ENCODE assay signal across 8 cellular contexts in genomic region chr19:1258707-1259205, GRCh38. TPM values are rescaled to one million over a fixed set of nuclear protein-coding genes. Genes with fewer than 3 reads are reported as not detected.
DNase-seq lines count a peak whose midpoint lies in the region; ATAC-seq, FAIRE-seq and TF ChIP-seq lines count a peak whose summit lies in the region.

No MANE protein-coding gene starts in this region.

- no peak for DNase-seq in H9
- no peak for DNase-seq in RWPE2 (ENCODE audit: low spot score)
- DNase-seq in esophagus muscularis mucosa (ENCODE audit: extremely low spot score): no peak
- DNase-seq in small intestine: no peak
- no peak for DNase-seq in germinal center (ENCODE audit: low spot score)
- DNase-seq in activated CD4-positive, CD25-positive, alpha-beta regulatory T cell (lab: John Stamatoyannopoulos, UW): no peak

- no CpG with 5 or more reads among the region's 15 CpGs for WGBS in H9 (ENCODE audit: extremely low coverage, insufficient read length, low lambda C conversion rate)
- 28% methylated on average over 15 of the region's 15 CpGs for WGBS in esophagus muscularis mucosa
- WGBS in small intestine, 3 donors: 13 to 21% (median 17%) methylated on average over 15 of the region's 15 CpGs

- no peak overlapping the region for H2AK5ac ChIP-seq in H9 (ENCODE audit: insufficient read length, low read length)

- no peak overlapping the region for H2BK120ac ChIP-seq in H9 (ENCODE audit: low read depth, low read length, poor library complexity, severe bottlenecking)

- H3K27me3 Mint-ChIP-seq in H9 (ENCODE audit: low read depth): no peaks in the 10 kb centered on the region; the same call in 1 of the 2 replicates

- peak overlapping the region in 1 of 2 experiments; percentile 34; a peak in 3 of 5 replicates for H3K4me3 Mint-ChIP-seq in H9

- intact Hi-C loops in esophagus muscularis mucosa (cut with DNase I): no loop called here

- peaks cover 18 to 49% (median 42%) of the 10 kb centered on the region in 3 experiments for H3K36me3 Mint-ChIP-seq in H9 (ENCODE audit: insufficient read depth in 1 of 3, low read depth in 3 of 3)

- no peak overlapping the region for H3K23ac ChIP-seq in H9 (ENCODE audit: insufficient read length, low read depth, low read length)

- H2AFZ ChIP-seq in H9 (ENCODE audit: low read length): no peak overlapping the region

- H3K4ac ChIP-seq in H9 (ENCODE audit: low read depth, low read length): no peak overlapping the region

- H4K8ac ChIP-seq in H9 (replicated peaks; ENCODE audit: insufficient read length, low read depth, low read length): no peak overlapping the region

- H2BK15ac ChIP-seq in H9 (ENCODE audit: low read depth, low read length): no peak overlapping the region

- no peaks in the 10 kb centered on the region for H4K20me1 ChIP-seq in H9 (ENCODE audit: control insufficient read depth, insufficient read depth, insufficient read length)

- no peak overlapping the region for H3K18ac ChIP-seq in H9 (ENCODE audit: insufficient read length, low read depth, low read length)

- H3K4me1 ChIP-seq in H9 (ENCODE audit: insufficient read depth, low read length) (no peaks in the 10 kb centered on the region), RWPE2 (ENCODE audit: insufficient read depth, poor library complexity, severe bottlenecking) (peaks cover 38% of the 10 kb centered on the region), esophagus muscularis mucosa (peaks cover 87 to 95% (median 92%) of the 10 kb centered on the region in 4 donors), small intestine (ENCODE audit: control insufficient read depth in 2 of 2, insufficient read depth in 1 of 2, low read depth in 1 of 2, low read length in 1 of 2) (peaks cover 8 to 23% of the 10 kb centered on the region in 2 donors)

- H3K9me3 ChIP-seq in H9 (ENCODE audit: control insufficient read depth, low read depth, low read length): no peaks in the 10 kb centered on the region
- H3K9me3 ChIP-seq in RWPE2 (ENCODE audit: severe bottlenecking): no peaks in the 10 kb centered on the region
- no peaks in the 10 kb centered on the region for H3K9me3 ChIP-seq in esophagus muscularis mucosa
- H3K9me3 ChIP-seq in small intestine (ENCODE audit: control insufficient read depth, low read depth): no peaks in the 10 kb centered on the region

- no peak for FAIRE-seq in small intestine (lab: Jason Lieb, UNC)

- H2BK20ac ChIP-seq in H9 (ENCODE audit: low read depth, low read length, poor library complexity, severe bottlenecking): no peak overlapping the region

- peaks cover 42 to 56% of the 10 kb centered on the region in 2 experiments for H3K4me1 Mint-ChIP-seq in H9

- H3K9ac ChIP-seq in H9 (ENCODE audit: extremely low read depth, insufficient read length, low read length): no peak overlapping the region

- peaks cover 18% of the 10 kb centered on the region for H3K23me2 ChIP-seq in H9 (ENCODE audit: insufficient read length, low read depth, low read length, poor library complexity, severe bottlenecking)

- H3K4me2 ChIP-seq in H9 (ENCODE audit: insufficient read depth, insufficient read length, low read length): no peak overlapping the region

- no peak overlapping the region for H3K4me3 ChIP-seq in RWPE2 (ENCODE audit: severe bottlenecking)
- H3K4me3 ChIP-seq in esophagus muscularis mucosa: peak overlapping the region; percentile 24 to 44 (median 31)
- H3K4me3 ChIP-seq in small intestine (ENCODE audit: low read depth in 1 of 2, low read length in 2 of 2): peak overlapping the region in 1 of 2 donors; percentile 22

- H3K9me3 Mint-ChIP-seq in H9: no peaks in the 10 kb centered on the region; a peak in 2 of 5 replicates

- H3K14ac ChIP-seq in H9 (ENCODE audit: insufficient read depth, low read length): no peak overlapping the region

- H3K27ac ChIP-seq in H9 (ENCODE audit: insufficient read length, low read depth, low read length) (no peak overlapping the region), RWPE2 (ENCODE audit: poor library complexity, severe bottlenecking) (peak overlapping the region; percentile 97), esophagus muscularis mucosa (replicated peaks in 1 of 4) (peak overlapping the region; percentile 99 to 100 (median 100)), small intestine (ENCODE audit: low read depth in 1 of 2, low read length in 1 of 2) (peak overlapping the region; percentile 97 to 99)

- H3K79me1 ChIP-seq in H9 (ENCODE audit: insufficient read depth, low read depth, low read length, poor library complexity, severe bottlenecking): no peaks in the 10 kb centered on the region

- ATAC-seq in RWPE2 (ENCODE audit: low read depth): no peak
- no peak for ATAC-seq in GM19395 (IDR thresholded peaks at IDR 0.05; ENCODE audit: unreplicated experiment)
- ATAC-seq in HG03280 (IDR thresholded peaks at IDR 0.05; ENCODE audit: unreplicated experiment): no peak

- no peak overlapping the region for H4K91ac ChIP-seq in H9 (ENCODE audit: insufficient read length, low read depth, low read length)

- H3K56ac ChIP-seq in H9 (ENCODE audit: insufficient read length, low read depth, low read length): no peak overlapping the region

- H3K36me3 ChIP-seq in RWPE2 (ENCODE audit: low read depth) (peaks cover 46% of the 10 kb centered on the region), esophagus muscularis mucosa (peaks cover 29 to 47% (median 45%) of the 10 kb centered on the region in 4 donors), small intestine (ENCODE audit: control insufficient read depth in 2 of 2, insufficient read depth in 2 of 2, low read length in 2 of 2) (peaks cover 24 to 36% of the 10 kb centered on the region in 2 donors)

- TF ChIP-seq CTCF in H9 (conservative IDR thresholded peaks at IDR 0.05) (no peak), RWPE2 (IDR thresholded peaks at IDR 0.05; ENCODE audit: poor library complexity, severe bottlenecking) (no peak), esophagus muscularis mucosa (IDR thresholded peaks at IDR 0.05) (peak in 1 of 3 experiments; percentile 6)

- no peak overlapping the region for H3T11ph ChIP-seq in H9 (ENCODE audit: low read length)

- no peaks in the 10 kb centered on the region for H3K27me3 ChIP-seq in H9 (ENCODE audit: insufficient read depth, low read length)
- H3K27me3 ChIP-seq in RWPE2 (ENCODE audit: insufficient read depth, poor library complexity, severe bottlenecking): no peaks in the 10 kb centered on the region
- peaks cover 0 to 3% (median 0%) of the 10 kb centered on the region in 4 donors for H3K27me3 ChIP-seq in esophagus muscularis mucosa
- H3K27me3 ChIP-seq in small intestine (ENCODE audit: control insufficient read depth in 2 of 2, insufficient read depth in 2 of 2, low read length in 2 of 2): no peaks in the 10 kb centered on the region

- TF ChIP-seq POLR2A in esophagus muscularis mucosa (IDR thresholded peaks at IDR 0.05; ENCODE audit: low read depth): no peak

- H3K79me2 ChIP-seq in H9 (ENCODE audit: insufficient read depth, low read length): no peaks in the 10 kb centered on the region

- no peak for TF ChIP-seq EP300 in esophagus muscularis mucosa (IDR thresholded peaks at IDR 0.05)

- peak overlapping the region; percentile 64 to 85 (median 79); a peak in 5 of 7 replicates for H3K27ac Mint-ChIP-seq in H9

- no peak overlapping the region for H2BK12ac ChIP-seq in H9 (ENCODE audit: insufficient read length, low read depth, low read length)

- no peak overlapping the region for H4K5ac ChIP-seq in H9 (ENCODE audit: insufficient read length, low read depth, low read length)

- H2BK5ac ChIP-seq in H9 (ENCODE audit: insufficient read length, low read length): no peak overlapping the region

RNA-seq across cellular contexts. Expression of gene MIDN, which starts 10.4 kb away (rescaled TPM):
- total RNA-seq in H9 (2021): 286 and 300 TPM in 2 replicates
- total RNA-seq in esophagus muscularis mucosa: 10 to 100 TPM; 20.3 to 72.2 (median 31.8) TPM
- polyA plus RNA-seq in small intestine: 10 to 100 TPM; 28.1 to 35.4 (median 30.6) TPM

RNA-seq across cellular contexts. Expression of gene CIRBP, which starts 10.4 kb away (rescaled TPM):
- total RNA-seq in H9 (2021) (249 and 263 TPM in 2 replicates), esophagus muscularis mucosa (100 to 1,000 TPM; 236 to 601 (median 429) TPM)
- 100 to 1,000 TPM; 250 to 377 (median 368) TPM for polyA plus RNA-seq in small intestine

RNA-seq across cellular contexts. Expression of gene FAM174C, which starts 16.6 kb away (rescaled TPM):
- total RNA-seq in H9 (2021): 56.4 and 63.0 TPM in 2 replicates
- total RNA-seq in esophagus muscularis mucosa: 10 to 100 TPM; 24.9 to 58.9 (median 43.6) TPM
- 100 to 1,000 TPM in 1 of 3 donors, 10 to 100 TPM in 2; 80.6 to 118 (median 84.1) TPM for polyA plus RNA-seq in small intestine

RNA-seq across cellular contexts. Expression of gene ATP5F1D, which starts 17.2 kb away (rescaled TPM):
- total RNA-seq in H9 (2021): 179 and 191 TPM in 2 replicates
- 100 to 1,000 TPM in 2 of 4 donors, 10 to 100 TPM in 2; 77.5 to 140 (median 109) TPM for total RNA-seq in esophagus muscularis mucosa
- 100 to 1,000 TPM; 310 to 823 (median 675) TPM for polyA plus RNA-seq in small intestine

RNA-seq across cellular contexts. Expression of gene CBARP, which starts 21.0 kb away (rescaled TPM):
- total RNA-seq in H9 (2021) (25.6 and 28.4 TPM in 2 replicates), esophagus muscularis mucosa (1 to 10 TPM in 1 of 4 donors, under 1 TPM in 2, not detected in 1; 0.58 to 1.0 (median 0.99) TPM)
- polyA plus RNA-seq in small intestine: under 1 TPM in 1 of 3 donors, not detected in 2; 0.30 TPM
